In the genomic region with DNA sequence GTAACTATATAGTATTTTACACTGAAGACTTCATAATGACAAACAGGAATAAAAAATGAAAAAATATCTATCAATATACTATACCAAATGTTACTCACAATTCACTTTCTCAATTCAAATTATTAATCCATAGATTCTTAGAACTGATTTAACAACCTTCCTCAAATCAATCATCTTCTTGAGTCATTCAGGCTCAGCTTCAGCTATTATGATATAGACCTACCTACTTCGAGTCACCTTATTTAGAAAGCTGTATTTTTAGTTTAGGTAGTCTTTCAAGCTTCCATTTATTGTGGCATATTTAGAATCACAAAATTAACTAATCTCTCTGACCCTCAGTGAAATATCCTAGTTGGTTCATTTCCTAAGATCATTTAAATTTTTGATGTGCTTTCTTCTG, we compare ENCODE assay signal across 16 cellular contexts. TPM values are rescaled to one million over a fixed set of nuclear protein-coding genes. Genes with fewer than 3 reads are reported as not detected.
"Had no signal": no experiment of that assay in that cellular context is flagged by ENCODE, and none has a peak within 500 bp of the region (broad histone marks: within the 10 kb centered on the region; RNA-seq: fewer than 3 reads in every experiment).

No MANE protein-coding gene starts in this region.

- H3K27ac Mint-ChIP-seq: activated naive CD8-positive, alpha-beta T cell treated with anti-CD3 and anti-CD28 coated beads, Interleukin-2, amount 10 ng/mL, durations not matched to agents 7 days and 5 days; brain; T-helper 1 cell treated with Interleukin-12 subunit alpha and Interleukin-12 subunit beta and Interleukin-4 antibody, amounts not matched to agents 30 μg/mL and 1 μg/mL, for 36 hours had no signal

- H3K4me3 Mint-ChIP-seq: activated naive CD8-positive, alpha-beta T cell treated with anti-CD3 and anti-CD28 coated beads, Interleukin-2, amount 10 ng/mL, durations not matched to agents 7 days and 5 days; brain; T-helper 1 cell treated with Interleukin-12 subunit alpha and Interleukin-12 subunit beta and Interleukin-4 antibody, amounts not matched to agents 30 μg/mL and 1 μg/mL, for 36 hours had no signal

- H3K9me3 Mint-ChIP-seq: activated naive CD8-positive, alpha-beta T cell treated with anti-CD3 and anti-CD28 coated beads, Interleukin-2, amount 10 ng/mL, durations not matched to agents 7 days and 5 days; brain; T-helper 1 cell treated with Interleukin-12 subunit alpha and Interleukin-12 subunit beta and Interleukin-4 antibody, amounts not matched to agents 30 μg/mL and 1 μg/mL, for 36 hours had no signal

- H3K4me3 ChIP-seq: dorsolateral prefrontal cortex, lung, SJCRH30, tibial artery had no signal

- H3K27me3 Mint-ChIP-seq: activated naive CD8-positive, alpha-beta T cell treated with anti-CD3 and anti-CD28 coated beads, Interleukin-2, amount 10 ng/mL, durations not matched to agents 7 days and 5 days had no signal

- H3K9me3 ChIP-seq: SJCRH30, tibial artery had no signal

- DNase-seq: activated CD4-positive, alpha-beta T cell treated with anti-CD3 and anti-CD28 coated beads, Interleukin-2, amount 50 U/mL, for 1 hour; activated effector memory CD4-positive, alpha-beta T cell treated with Interleukin-2 at 50 U/mL for 16 hours; activated naive CD8-positive, alpha-beta T cell treated with anti-CD3 and anti-CD28 coated beads, Interleukin-2, amount 10 ng/mL, durations not matched to agents 7 days and 5 days; activated T-cell treated with anti-CD3 and anti-CD28 coated beads for 4 hours; caudate nucleus; dorsolateral prefrontal cortex; hypothalamus; retina; SJCRH30; stimulated activated CD8-positive, alpha-beta memory T cell treated with anti-CD3 and anti-CD28 coated beads, Interleukin-4, amount 100 ng/mL, for 48 hours; stimulated activated naive CD4-positive, alpha-beta T cell treated with Interleukin-2 at 50 U/mL for 16 hours; tibial artery had no signal

- H3K27ac ChIP-seq: SJCRH30, tibial artery had no signal

- H3K27me3 ChIP-seq: dorsolateral prefrontal cortex, SJCRH30, tibial artery had no signal

RNA-seq across cellular contexts. Expression of a gene that starts 29.2 kb away (rescaled TPM):
- polyA plus RNA-seq: neural cell had no signal
